Comparison of ENCODE assay signal across 8 cellular contexts in the genomic region with DNA sequence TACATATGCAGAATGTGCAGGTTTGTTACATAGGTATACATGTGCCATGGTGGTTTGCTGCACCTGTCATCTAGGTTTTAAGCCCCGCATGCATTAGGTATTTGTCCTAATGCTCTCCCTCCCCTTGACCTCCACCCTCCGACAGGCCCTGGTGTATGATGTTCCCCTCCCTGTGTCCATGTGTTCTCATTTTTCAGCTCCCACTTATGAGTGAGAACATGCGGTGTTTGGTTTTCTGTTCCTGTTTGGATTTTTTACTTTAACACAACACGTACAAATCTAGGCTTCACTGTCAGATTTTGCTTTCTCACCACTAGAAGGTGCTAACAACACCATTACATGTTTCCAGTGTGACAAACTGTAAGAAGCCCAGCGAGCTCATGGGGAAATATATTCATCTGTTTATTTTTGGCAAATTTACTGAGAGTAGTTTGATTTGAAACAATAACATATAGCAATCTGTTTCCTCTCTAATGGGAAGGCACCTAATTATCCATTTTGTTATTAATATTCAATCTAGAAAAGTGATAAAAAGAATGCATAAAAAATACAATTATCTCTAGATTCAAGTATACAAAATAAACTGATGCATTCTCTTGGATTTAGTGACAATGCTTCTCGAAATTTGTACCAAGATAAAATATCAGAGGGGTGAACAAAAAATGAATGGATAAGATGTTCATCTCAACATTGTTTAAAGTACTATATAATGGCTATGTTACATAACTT. TPM values are rescaled to one million over a fixed set of nuclear protein-coding genes. Genes with fewer than 3 reads are reported as not detected.
DNase-seq lines count a peak whose midpoint lies in the region; ATAC-seq and TF ChIP-seq lines count a peak whose summit lies in the region.

No MANE protein-coding gene starts in this region.

- TF ChIP-seq EP300 in ovary (IDR thresholded peaks at IDR 0.05) = no peak

- no peak overlapping the region for H3K4me3 ChIP-seq in ovary

- no peak overlapping the region for H3K27ac ChIP-seq in ovary

- peak; percentile 12 to 69 (median 58) for TF ChIP-seq CTCF in ovary (IDR thresholded peaks at IDR 0.05)

- H3K9me3 ChIP-seq in ovary = no peaks in the 10 kb centered on the region

- 6 to 10% (median 8%) methylated on average over 6 of the region's 6 CpGs for WGBS in ovary, 3 donors

- no peaks in the 10 kb centered on the region for H3K36me3 ChIP-seq in ovary

- H3K27me3 ChIP-seq in ovary = no peaks in the 10 kb centered on the region

- H3K4me1 ChIP-seq in ovary (ENCODE audit: insufficient read depth) = peaks cover 6% of the 10 kb centered on the region

- ATAC-seq in GM21526 (IDR thresholded peaks at IDR 0.05; ENCODE audit: low FRiP score, unreplicated experiment) = peak; percentile 91
- ATAC-seq in HG03575 (IDR thresholded peaks at IDR 0.05; ENCODE audit: extremely low read depth, insufficient number of reproducible peaks, low FRiP score, unreplicated experiment) = peak; percentile 89
- peak; percentile 72 for ATAC-seq in esophagus mucosa

- DNase-seq in NOMO-1 (lab: John Stamatoyannopoulos, UW; ENCODE audit: unreplicated experiment in 2 of 2) (peak; percentile 15 to 77), NOMO-1 treated with dmso at 0.1 percent for 144 hours (lab: John Stamatoyannopoulos, UW; ENCODE audit: unreplicated experiment) (no peak), SW480 (ENCODE audit: low spot score) (peak; percentile 63), ovary (no peak), SK-N-DZ (ENCODE audit: low spot score) (no peak)

- TF ChIP-seq POLR2A in ovary (IDR thresholded peaks at IDR 0.05) = no peak

- intact Hi-C loops in ovary (cut with DNase I) = loop anchor here in 1 of 4 donors (10.0 kb wide), 1 partner anchor 191 kb away; no protein-coding TSS in a partner anchor

RNA-seq across cellular contexts. Expression of a gene that starts 23.2 kb away (rescaled TPM):
- total RNA-seq in esophagus mucosa = 2.2 TPM
- 100 to 1,000 TPM in 1 of 7 donors, 1 to 10 TPM in 6; 2.6 to 111 (median 6.3) TPM for total RNA-seq in ovary
- 1 to 10 TPM; 1.9 to 5.1 TPM for polyA plus RNA-seq in ovary
- polyA plus RNA-seq in SK-N-DZ (2014; cell fraction: cytosol; rRNA removed) = not detected in 2 replicates
- not detected in 2 replicates for polyA plus RNA-seq in SK-N-DZ (2014; cell fraction: nucleus; rRNA removed)

RNA-seq across cellular contexts. Expression of a gene that starts 53.0 kb away (rescaled TPM):
- total RNA-seq in esophagus mucosa (22.1 TPM), ovary (10 to 100 TPM; 27.1 to 57.8 (median 33.6) TPM)
- polyA plus RNA-seq in ovary = 10 to 100 TPM; 23.7 to 41.3 TPM
- 12.5 and 22.3 TPM in 2 replicates for polyA plus RNA-seq in SK-N-DZ (2014; cell fraction: cytosol; rRNA removed)
- 11.2 and 11.9 TPM in 2 replicates for polyA plus RNA-seq in SK-N-DZ (2014; cell fraction: nucleus; rRNA removed)

Comparison
In these comparisons a context has a peak if more than half of its experiments do, and no peak if none do; other contexts are left out.
1. DNase-seq: peak in NOMO-1 (2 of 2) and SW480 (single experiment); none in NOMO-1 treated with dmso at 0.1 percent for 144 hours (single experiment), ovary (0 of 5) and SK-N-DZ (single experiment).
2. Peak in every context shown above with its lines, with median percentiles within 50 percentile points of each other: ATAC-seq.